In the genomic region with DNA sequence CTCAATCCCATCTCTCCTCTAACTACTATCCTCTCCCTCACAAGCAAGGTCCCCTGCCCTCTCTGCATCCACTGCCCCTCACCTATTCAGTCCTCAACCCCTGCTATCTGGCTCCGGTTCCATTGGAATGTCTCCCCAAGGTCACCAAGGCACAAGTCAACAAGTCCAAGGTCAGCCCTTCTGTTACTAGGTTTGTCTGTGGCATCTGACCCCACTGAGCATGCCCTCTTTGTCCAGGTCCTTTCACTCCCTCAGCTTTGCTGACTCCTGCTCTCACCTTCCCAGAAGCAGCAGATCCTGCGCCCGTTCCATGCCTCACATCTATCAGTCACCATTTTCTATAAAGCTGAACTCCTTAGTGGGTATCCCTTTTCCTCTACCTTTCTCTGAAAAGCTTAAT, we compare ENCODE assay signal across 1 cellular context.
TF ChIP-seq lines count a peak whose summit lies in the region.

No MANE protein-coding gene starts in this region.

TF ChIP-seq in HepG2, 621 proteins besides CTCF, POLR2A, EP300 and RAD21 (continued from another document and continues in another):
- TF ChIP-seq, protein P1, sequence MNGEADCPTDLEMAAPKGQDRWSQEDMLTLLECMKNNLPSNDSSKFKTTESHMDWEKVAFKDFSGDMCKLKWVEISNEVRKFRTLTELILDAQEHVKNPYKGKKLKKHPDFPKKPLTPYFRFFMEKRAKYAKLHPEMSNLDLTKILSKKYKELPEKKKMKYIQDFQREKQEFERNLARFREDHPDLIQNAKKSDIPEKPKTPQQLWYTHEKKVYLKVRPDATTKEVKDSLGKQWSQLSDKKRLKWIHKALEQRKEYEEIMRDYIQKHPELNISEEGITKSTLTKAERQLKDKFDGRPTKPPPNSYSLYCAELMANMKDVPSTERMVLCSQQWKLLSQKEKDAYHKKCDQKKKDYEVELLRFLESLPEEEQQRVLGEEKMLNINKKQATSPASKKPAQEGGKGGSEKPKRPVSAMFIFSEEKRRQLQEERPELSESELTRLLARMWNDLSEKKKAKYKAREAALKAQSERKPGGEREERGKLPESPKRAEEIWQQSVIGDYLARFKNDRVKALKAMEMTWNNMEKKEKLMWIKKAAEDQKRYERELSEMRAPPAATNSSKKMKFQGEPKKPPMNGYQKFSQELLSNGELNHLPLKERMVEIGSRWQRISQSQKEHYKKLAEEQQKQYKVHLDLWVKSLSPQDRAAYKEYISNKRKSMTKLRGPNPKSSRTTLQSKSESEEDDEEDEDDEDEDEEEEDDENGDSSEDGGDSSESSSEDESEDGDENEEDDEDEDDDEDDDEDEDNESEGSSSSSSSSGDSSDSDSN (CRISPR knock-in tag; IDR thresholded peaks at IDR 0.05), result peak; percentile 44; the same call in 1 of the 2 replicates
- TF ChIP-seq ZBTB7B (CRISPR knock-in tag; IDR thresholded peaks at IDR 0.05), result peak; percentile 58; the same call in 1 of the 2 replicates
- TF ChIP-seq ISL2 (CRISPR knock-in tag; IDR thresholded peaks at IDR 0.05), result peak; percentile 73; the same call in 1 of the 2 replicates
- TF ChIP-seq ETV5 (CRISPR knock-in tag; IDR thresholded peaks at IDR 0.05; ENCODE audit: borderline replicate concordance), result 0 out of 2 replicates have a peak, but pooled peaks have one; percentile 21
- TF ChIP-seq MEIS1 (CRISPR knock-in tag; IDR thresholded peaks at IDR 0.05; ENCODE audit: borderline replicate concordance), result peak; percentile 43; the same call in 1 of the 2 replicates
- TF ChIP-seq ZFP90 (CRISPR knock-in tag; IDR thresholded peaks at IDR 0.05; ENCODE audit: borderline replicate concordance), result no peak
- peak; percentile 46; the same call in 1 of the 2 replicates for TF ChIP-seq JUNB (CRISPR knock-in tag; IDR thresholded peaks at IDR 0.05; ENCODE audit: borderline replicate concordance)
- TF ChIP-seq ARID2 (CRISPR knock-in tag; IDR thresholded peaks at IDR 0.05; ENCODE audit: borderline replicate concordance), result no peak
- TF ChIP-seq KMT2A (CRISPR knock-in tag; IDR thresholded peaks at IDR 0.05), result no peak
- TF ChIP-seq SOX6 (IDR thresholded peaks at IDR 0.05), result no peak
- TF ChIP-seq SOX6 (CRISPR knock-in tag; IDR thresholded peaks at IDR 0.05), result peak; percentile 91
- TF ChIP-seq, protein P2, sequence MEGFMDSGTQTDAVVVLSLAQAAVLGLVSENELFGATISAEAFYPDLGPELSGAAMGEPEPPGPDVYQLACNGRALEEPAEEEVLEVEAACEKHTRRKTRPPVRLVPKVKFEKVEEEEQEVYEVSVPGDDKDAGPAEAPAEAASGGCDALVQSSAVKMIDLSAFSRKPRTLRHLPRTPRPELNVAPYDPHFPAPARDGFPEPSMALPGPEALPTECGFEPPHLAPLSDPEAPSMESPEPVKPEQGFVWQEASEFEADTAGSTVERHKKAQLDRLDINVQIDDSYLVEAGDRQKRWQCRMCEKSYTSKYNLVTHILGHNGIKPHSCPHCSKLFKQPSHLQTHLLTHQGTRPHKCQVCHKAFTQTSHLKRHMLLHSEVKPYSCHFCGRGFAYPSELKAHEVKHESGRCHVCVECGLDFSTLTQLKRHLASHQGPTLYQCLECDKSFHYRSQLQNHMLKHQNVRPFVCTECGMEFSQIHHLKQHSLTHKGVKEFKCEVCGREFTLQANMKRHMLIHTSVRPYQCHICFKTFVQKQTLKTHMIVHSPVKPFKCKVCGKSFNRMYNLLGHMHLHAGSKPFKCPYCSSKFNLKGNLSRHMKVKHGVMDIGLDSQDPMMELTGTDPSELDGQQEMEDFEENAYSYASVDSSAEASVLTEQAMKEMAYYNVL (CRISPR knock-in tag; IDR thresholded peaks at IDR 0.05; ENCODE audit: borderline replicate concordance), result peak; percentile 47; the same call in 1 of the 2 replicates
- TF ChIP-seq ZBTB43 (CRISPR knock-in tag; conservative IDR thresholded peaks at IDR 0.05), result 0 out of 2 replicates have a peak, but pooled peaks have one; percentile 37
- no peak for TF ChIP-seq PRDM4 (CRISPR knock-in tag; IDR thresholded peaks at IDR 0.05; ENCODE audit: borderline replicate concordance)
- 0 out of 2 replicates have a peak, but pooled peaks have one; percentile 20 for TF ChIP-seq ZNF292 (CRISPR knock-in tag; IDR thresholded peaks at IDR 0.05; ENCODE audit: borderline replicate concordance, low read depth)
- TF ChIP-seq, protein P3, sequence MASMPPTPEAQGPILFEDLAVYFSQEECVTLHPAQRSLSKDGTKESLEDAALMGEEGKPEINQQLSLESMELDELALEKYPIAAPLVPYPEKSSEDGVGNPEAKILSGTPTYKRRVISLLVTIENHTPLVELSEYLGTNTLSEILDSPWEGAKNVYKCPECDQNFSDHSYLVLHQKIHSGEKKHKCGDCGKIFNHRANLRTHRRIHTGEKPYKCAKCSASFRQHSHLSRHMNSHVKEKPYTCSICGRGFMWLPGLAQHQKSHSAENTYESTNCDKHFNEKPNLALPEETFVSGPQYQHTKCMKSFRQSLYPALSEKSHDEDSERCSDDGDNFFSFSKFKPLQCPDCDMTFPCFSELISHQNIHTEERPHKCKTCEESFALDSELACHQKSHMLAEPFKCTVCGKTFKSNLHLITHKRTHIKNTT (CRISPR knock-in tag; IDR thresholded peaks at IDR 0.05), result no peak
- TF ChIP-seq KAT8 (CRISPR knock-in tag; IDR thresholded peaks at IDR 0.05), result no peak; the same call in 1 of the 2 replicates
- TF ChIP-seq NPAS2 (CRISPR knock-in tag; IDR thresholded peaks at IDR 0.05; ENCODE audit: borderline replicate concordance), result no peak
- TF ChIP-seq ZBTB2 (CRISPR knock-in tag; IDR thresholded peaks at IDR 0.05; ENCODE audit: low read depth), result no peak
- peak; percentile 31; the same call in 1 of the 2 replicates for TF ChIP-seq ARNTL (CRISPR knock-in tag; IDR thresholded peaks at IDR 0.05)
- TF ChIP-seq RFX1 (IDR thresholded peaks at IDR 0.05), result no peak
- TF ChIP-seq, protein P4, sequence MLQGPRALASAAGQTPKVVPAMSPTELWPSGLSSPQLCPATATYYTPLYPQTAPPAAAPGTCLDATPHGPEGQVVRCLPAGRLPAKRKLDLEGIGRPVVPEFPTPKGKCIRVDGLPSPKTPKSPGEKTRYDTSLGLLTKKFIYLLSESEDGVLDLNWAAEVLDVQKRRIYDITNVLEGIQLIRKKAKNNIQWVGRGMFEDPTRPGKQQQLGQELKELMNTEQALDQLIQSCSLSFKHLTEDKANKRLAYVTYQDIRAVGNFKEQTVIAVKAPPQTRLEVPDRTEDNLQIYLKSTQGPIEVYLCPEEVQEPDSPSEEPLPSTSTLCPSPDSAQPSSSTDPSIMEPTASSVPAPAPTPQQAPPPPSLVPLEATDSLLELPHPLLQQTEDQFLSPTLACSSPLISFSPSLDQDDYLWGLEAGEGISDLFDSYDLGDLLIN (CRISPR knock-in tag; IDR thresholded peaks at IDR 0.05; ENCODE audit: borderline replicate concordance), result no peak
- TF ChIP-seq NKX3-1 (CRISPR knock-in tag; IDR thresholded peaks at IDR 0.05), result no peak
- TF ChIP-seq MXI1 (IDR thresholded peaks at IDR 0.05; ENCODE audit: borderline replicate concordance, low read depth, low read length), result peak; percentile 24; the same call in 1 of the 3 replicates
- peak; percentile 68 for TF ChIP-seq POLR2AphosphoS5 (IDR thresholded peaks at IDR 0.05; ENCODE audit: low read depth, low read length)
- no peak for TF ChIP-seq MTF1 (CRISPR knock-in tag; IDR thresholded peaks at IDR 0.05)
- no peak for TF ChIP-seq ISX (CRISPR knock-in tag; conservative IDR thresholded peaks at IDR 0.05)
- TF ChIP-seq ZC3H4 (CRISPR knock-in tag; IDR thresholded peaks at IDR 0.05; ENCODE audit: borderline replicate concordance), result peak; percentile 82
- no peak for TF ChIP-seq FOXC1 (CRISPR knock-in tag; IDR thresholded peaks at IDR 0.05; ENCODE audit: borderline replicate concordance)
- TF ChIP-seq TCF7 (IDR thresholded peaks at IDR 0.05; ENCODE audit: low read depth), result 0 out of 2 replicates have a peak, but pooled peaks have one; percentile 45
- TF ChIP-seq ZNF335 (CRISPR knock-in tag; IDR thresholded peaks at IDR 0.05), result no peak
- TF ChIP-seq, protein P5, sequence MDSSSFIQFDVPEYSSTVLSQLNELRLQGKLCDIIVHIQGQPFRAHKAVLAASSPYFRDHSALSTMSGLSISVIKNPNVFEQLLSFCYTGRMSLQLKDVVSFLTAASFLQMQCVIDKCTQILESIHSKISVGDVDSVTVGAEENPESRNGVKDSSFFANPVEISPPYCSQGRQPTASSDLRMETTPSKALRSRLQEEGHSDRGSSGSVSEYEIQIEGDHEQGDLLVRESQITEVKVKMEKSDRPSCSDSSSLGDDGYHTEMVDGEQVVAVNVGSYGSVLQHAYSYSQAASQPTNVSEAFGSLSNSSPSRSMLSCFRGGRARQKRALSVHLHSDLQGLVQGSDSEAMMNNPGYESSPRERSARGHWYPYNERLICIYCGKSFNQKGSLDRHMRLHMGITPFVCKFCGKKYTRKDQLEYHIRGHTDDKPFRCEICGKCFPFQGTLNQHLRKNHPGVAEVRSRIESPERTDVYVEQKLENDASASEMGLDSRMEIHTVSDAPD (CRISPR knock-in tag; IDR thresholded peaks at IDR 0.05), result no peak; the same call in 1 of the 2 replicates
- no peak for TF ChIP-seq ARHGAP35 (CRISPR knock-in tag; IDR thresholded peaks at IDR 0.05; ENCODE audit: borderline replicate concordance)
- TF ChIP-seq XRCC5 (optimal IDR thresholded peaks at IDR 0.05; ENCODE audit: low read length), result no peak
- peak; percentile 93 for TF ChIP-seq RXRA (CRISPR knock-in tag; IDR thresholded peaks at IDR 0.05)
- no peak for TF ChIP-seq TERF1 (CRISPR knock-in tag; IDR thresholded peaks at IDR 0.05)
- no peak for TF ChIP-seq RAD51 (IDR thresholded peaks at IDR 0.05; ENCODE audit: borderline replicate concordance)
